8 cellular contexts compared by ENCODE assay signal in the genomic region with DNA sequence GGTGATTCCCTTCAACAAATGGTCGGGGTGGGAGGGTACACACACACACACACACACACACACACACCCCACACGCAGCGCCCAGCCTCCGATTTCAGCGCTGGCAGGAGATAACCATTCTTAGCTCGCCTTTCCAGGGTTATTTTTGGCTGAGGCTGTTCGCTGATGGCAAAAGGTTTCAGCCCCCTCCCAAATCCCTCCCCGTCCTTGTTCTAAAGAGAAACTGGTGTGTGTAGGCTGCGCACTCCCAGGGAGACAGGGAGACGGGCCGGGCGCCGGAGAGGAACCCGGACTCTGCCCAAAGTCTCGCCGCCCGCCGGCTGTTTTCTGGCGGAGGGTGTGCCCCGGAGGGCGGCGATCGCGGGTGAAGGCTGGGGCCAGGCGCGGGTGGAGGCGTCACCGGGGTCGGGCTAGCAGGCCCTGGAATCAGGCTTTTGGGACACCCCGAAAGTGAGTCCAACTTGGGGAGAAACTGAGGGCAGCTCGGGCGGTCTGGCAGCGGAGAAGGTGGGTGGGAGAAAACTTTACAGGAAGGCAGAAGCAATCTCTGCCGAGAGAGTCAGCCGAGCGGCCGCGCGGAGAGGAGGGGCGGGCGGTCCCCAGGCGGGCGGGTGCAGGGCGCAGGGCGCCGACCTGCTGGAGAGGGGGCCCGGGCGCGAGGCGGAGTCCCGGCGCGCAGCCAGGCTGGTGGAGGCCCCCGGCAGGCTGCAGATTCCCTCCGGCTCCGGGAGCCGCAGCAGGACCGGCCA. TPM values are rescaled to one million over a fixed set of nuclear protein-coding genes. Genes with fewer than 3 reads are reported as not detected.
A peak's percentile ranks its signal among the peaks of the same experiment; 100 is the strongest.
DNase-seq lines count a peak whose midpoint lies in the region; ATAC-seq, FAIRE-seq and TF ChIP-seq lines count a peak whose summit lies in the region.
"Not testable (repeated sequence)": the region's sequence is repeated elsewhere in the genome, so short reads cannot be mapped to it uniquely, and the experiment has no call there.

A gene (plus strand): TSS at position 242 of the 749 bp plus-strand sequence. CDS start 517 bp downstream, outside the sequence.

- not testable (repeated sequence) for H3K27ac ChIP-seq in HCT116 (ENCODE audit: low read depth, low read length); GM12878 (ENCODE audit: control insufficient read depth, insufficient read depth); liver (ENCODE audit: low read depth in 1 of 2, low read length in 2 of 2); trophoblast cell (ENCODE audit: low read depth, low read length)
- peak within 1 kb of the TSS; percentile 78 to 93 (median 84) for H3K27ac ChIP-seq in transverse colon

- POLR2A ChIA-PET in HCT116 (lab: Charles Lee); GM12878 (lab: Charles Lee): not testable (repeated sequence)

- H3K23ac ChIP-seq in trophoblast cell (ENCODE audit: low read length): not testable (repeated sequence)

- H3K14ac ChIP-seq in trophoblast cell (ENCODE audit: low read length): not testable (repeated sequence)

- not testable (repeated sequence) for H2BK5ac ChIP-seq in trophoblast cell (ENCODE audit: low read depth, low read length, poor library complexity)

- not testable (repeated sequence) for TF ChIP-seq CTCF in HCT116 (IDR thresholded peaks at IDR 0.05 in 2 of 3, conservative IDR thresholded peaks at IDR 0.05 in 1 of 3; ENCODE audit: borderline replicate concordance in 1 of 3, insufficient read depth in 1 of 3, low read depth in 2 of 3, low read length in 2 of 3); GM12878 (IDR thresholded peaks at IDR 0.05 in 2 of 3, conservative IDR thresholded peaks at IDR 0.05 in 1 of 3; ENCODE audit: control insufficient read depth in 2 of 3, extremely low read depth in 1 of 3, insufficient read depth in 1 of 3, low read depth in 3 of 3, low read length in 3 of 3); fibroblast of the aortic adventitia (IDR thresholded peaks at IDR 0.05; ENCODE audit: insufficient read depth, low read length); liver (IDR thresholded peaks at IDR 0.05; ENCODE audit: low read depth, low read length, missing input control); transverse colon (IDR thresholded peaks at IDR 0.05)

- H3K4me3 Mint-ChIP-seq in T-helper 1 cell treated with Interleukin-12 subunit alpha and Interleukin-12 subunit beta and Interleukin-4 antibody, amounts not matched to agents 30 μg/mL and 1 μg/mL, for 36 hours: peak within 1 kb of the TSS; percentile 69

- H4K20me1 ChIP-seq in HCT116 (ENCODE audit: insufficient read depth); GM12878 (ENCODE audit: control insufficient read depth, insufficient read depth): not testable (repeated sequence)

- not testable (repeated sequence) for H3K18ac ChIP-seq in trophoblast cell (ENCODE audit: low read length)

- H3K9me3 Mint-ChIP-seq in T-helper 1 cell treated with Interleukin-12 subunit alpha and Interleukin-12 subunit beta and Interleukin-4 antibody, amounts not matched to agents 30 μg/mL and 1 μg/mL, for 36 hours: not testable (repeated sequence)

- H2AK5ac ChIP-seq in trophoblast cell (ENCODE audit: low read length): not testable (repeated sequence)

- not testable (repeated sequence) for H3K36me3 ChIP-seq in HCT116 (ENCODE audit: control insufficient read depth in 1 of 2, insufficient read depth in 2 of 2, low read length in 2 of 2); GM12878 (ENCODE audit: control insufficient read depth in 2 of 2, insufficient read depth in 2 of 2, low read length in 1 of 2); liver (ENCODE audit: control insufficient read depth in 4 of 4, insufficient read depth in 3 of 4, low read depth in 1 of 4, low read length in 3 of 4); trophoblast cell (ENCODE audit: control insufficient read depth in 1 of 2, insufficient read depth in 2 of 2, low read length in 2 of 2); transverse colon

- not testable (repeated sequence) for H3K27ac Mint-ChIP-seq in T-helper 1 cell treated with Interleukin-12 subunit alpha and Interleukin-12 subunit beta and Interleukin-4 antibody, amounts not matched to agents 30 μg/mL and 1 μg/mL, for 36 hours

- H2BK12ac ChIP-seq in trophoblast cell (ENCODE audit: low read length): not testable (repeated sequence)

- CTCF ChIA-PET in HCT116 (lab: Charles Lee); GM12878 (lab: Yijun Ruan, JAX): not testable (repeated sequence)

- peak within 1 kb of the TSS; percentile 66 for H2BK120ac ChIP-seq in trophoblast cell (ENCODE audit: insufficient read depth, low read length, poor library complexity)

- TF ChIP-seq POLR2A in HCT116 (IDR thresholded peaks at IDR 0.05; ENCODE audit: borderline replicate concordance, extremely low read depth, insufficient read depth, insufficient read length); GM12878 (IDR thresholded peaks at IDR 0.05; ENCODE audit: low read depth, low read length): not testable (repeated sequence)
- TF ChIP-seq POLR2A in transverse colon (IDR thresholded peaks at IDR 0.05): peak; percentile 43

- in situ Hi-C loops in GM12878 (cut with MboI): loop anchor here (25.0 kb wide), 1 partner anchor 206 kb away; no protein-coding TSS in a partner anchor
- in situ Hi-C loops in transverse colon (cut with MboI; ENCODE audit: low pct_ligation_motif_present in 1 of 4, low pct_unique_long_range_greater_than_20kb in 1 of 4, low sequenced_read_pairs in 3 of 4): not testable (repeated sequence)

- intact Hi-C loops in HCT116 (cut with micrococcal nuclease); GM12878 (cut with micrococcal nuclease; ENCODE audit: unreplicated experiment); transverse colon (cut with DNase I; ENCODE audit: low total_unique reads): not testable (repeated sequence)

- H3K9me3 ChIP-seq in HCT116 (ENCODE audit: control insufficient read depth in 1 of 2, insufficient read depth in 1 of 2, low read depth in 1 of 2, low read length in 2 of 2); GM12878 (replicated peaks; ENCODE audit: control insufficient read depth, insufficient read depth, low read length); liver (ENCODE audit: control insufficient read depth in 4 of 4, low read length in 3 of 4); trophoblast cell (ENCODE audit: insufficient read depth, low read depth, low read length); transverse colon: not testable (repeated sequence)

- not testable (repeated sequence) for BruUV-seq in HCT116 (replicated peaks; lab: Mats Ljungman, UMichigan); GM12878 (replicated peaks; lab: Mats Ljungman, UMichigan)

- H3K79me2 ChIP-seq in HCT116 (ENCODE audit: insufficient read depth, low read length); GM12878 (ENCODE audit: control insufficient read depth, insufficient read depth, low read length); trophoblast cell (ENCODE audit: control insufficient read depth, insufficient read depth, low read length, poor library complexity): not testable (repeated sequence)

- not testable (repeated sequence) for H4K12ac ChIP-seq in trophoblast cell (ENCODE audit: low read depth, low read length)

- not testable (repeated sequence) for TF ChIP-seq EP300 in GM12878 (IDR thresholded peaks at IDR 0.05; ENCODE audit: borderline replicate concordance in 1 of 2, control insufficient read depth in 1 of 2, low read depth in 2 of 2, low read length in 2 of 2); transverse colon (IDR thresholded peaks at IDR 0.05; ENCODE audit: low read depth)

- not testable (repeated sequence) for TF ChIP-seq RAD21 in HCT116 (IDR thresholded peaks at IDR 0.05; ENCODE audit: low read depth); GM12878 (IDR thresholded peaks at IDR 0.05; ENCODE audit: insufficient read depth, low read depth, low read length); liver (IDR thresholded peaks at IDR 0.05)

- not testable (repeated sequence) for FAIRE-seq in GM12878 (lab: Jason Lieb, UNC)

- not testable (repeated sequence) for H3K4me1 Mint-ChIP-seq in T-helper 1 cell treated with Interleukin-12 subunit alpha and Interleukin-12 subunit beta and Interleukin-4 antibody, amounts not matched to agents 30 μg/mL and 1 μg/mL, for 36 hours (ENCODE audit: low read depth)

- not testable (repeated sequence) for H3K36me3 Mint-ChIP-seq in T-helper 1 cell treated with Interleukin-12 subunit alpha and Interleukin-12 subunit beta and Interleukin-4 antibody, amounts not matched to agents 30 μg/mL and 1 μg/mL, for 36 hours (ENCODE audit: low read depth)

- WGBS in GM12878 (ENCODE audit: insufficient coverage, insufficient replicate concordance, low lambda C conversion rate, missing lambda C conversion rate): 13% methylated on average over 33 of the region's 58 CpGs
- 2% methylated on average over 58 of the region's 58 CpGs for WGBS in liver
- no CpG with 5 or more reads among the region's 58 CpGs for WGBS in trophoblast cell (ENCODE audit: extremely low coverage, insufficient coverage, insufficient read length)
- WGBS in transverse colon (ENCODE audit: low coverage in 1 of 2), 2 donors: 2% methylated on average over 41 of the region's 58 CpGs; no CpG with 5 or more reads in 1 of the 2 donors

- not testable (repeated sequence) for H2AFZ ChIP-seq in HCT116 (ENCODE audit: low read depth, low read length, poor library complexity, severe bottlenecking); GM12878 (ENCODE audit: control insufficient read depth, low read depth, low read length)
- peak within 1 kb of the TSS; percentile 63 for H2AFZ ChIP-seq in trophoblast cell (ENCODE audit: insufficient read depth, low read length, poor library complexity)

- H3K4ac ChIP-seq in trophoblast cell (ENCODE audit: low read depth, low read length): not testable (repeated sequence)

- H3K79me1 ChIP-seq in trophoblast cell (ENCODE audit: low read length): not testable (repeated sequence)

- H3K4me2 ChIP-seq in HCT116 (ENCODE audit: low read length): not testable (repeated sequence)
- H3K4me2 ChIP-seq in GM12878 (ENCODE audit: control insufficient read depth, insufficient read depth) (peak within 1 kb of the TSS; percentile 64), trophoblast cell (ENCODE audit: low read length) (peak within 1 kb of the TSS; percentile 83)

- RAD21 ChIA-PET in HCT116 (lab: Charles Lee; ENCODE audit: low non-redundant PET in 1 of 2, low total read pairs in 2 of 2, uncharacterized antibody in 2 of 2, unreplicated experiment in 2 of 2); GM12878 (lab: Charles Lee; ENCODE audit: unreplicated experiment): not testable (repeated sequence)

- peak within 1 kb of the TSS; percentile 47 for H4K8ac ChIP-seq in trophoblast cell (ENCODE audit: low read depth, low read length)

- ATAC-seq in HCT116 (peak; percentile 73), GM12878 (peak; percentile 92)

- peaks cover 41% of the 10 kb centered on the region for H3K27me3 Mint-ChIP-seq in T-helper 1 cell treated with Interleukin-12 subunit alpha and Interleukin-12 subunit beta and Interleukin-4 antibody, amounts not matched to agents 30 μg/mL and 1 μg/mL, for 36 hours (ENCODE audit: low read depth)

- SMC1A ChIA-PET in GM12878 (lab: Charles Lee; ENCODE audit: uncharacterized antibody, unreplicated experiment): not testable (repeated sequence)

- not testable (repeated sequence) for H3K9me2 ChIP-seq in HCT116 (ENCODE audit: insufficient read depth)

- not testable (repeated sequence) for H3K4me1 ChIP-seq in HCT116 (ENCODE audit: control insufficient read depth in 1 of 2, insufficient read depth in 2 of 2, low read length in 2 of 2); GM12878 (ENCODE audit: control insufficient read depth, insufficient read depth, low read length); liver (ENCODE audit: control insufficient read depth in 4 of 4, insufficient read depth in 4 of 4, low read length in 3 of 4); trophoblast cell (ENCODE audit: control insufficient read depth in 1 of 2, insufficient read depth in 2 of 2, low read length in 2 of 2); transverse colon

- H4K91ac ChIP-seq in trophoblast cell (ENCODE audit: low read depth, low read length): peak within 1 kb of the TSS; percentile 35

- H3K4me3 ChIP-seq in HCT116 (replicated peaks in 1 of 2; ENCODE audit: low read depth in 1 of 2, low read length in 2 of 2): not testable (repeated sequence)
- H3K4me3 ChIP-seq in GM12878 (0 out of 2 replicates have a peak within 1 kb of the TSS, but pooled peaks have one; percentile 36), fibroblast of the aortic adventitia (ENCODE audit: low read depth, low read length) (peak within 1 kb of the TSS; percentile 58), liver (ENCODE audit: low read depth in 1 of 3, low read length in 3 of 3) (peak within 1 kb of the TSS in 2 of 3 donors; percentile 26 to 51), trophoblast cell (ENCODE audit: low read depth, low read length) (peak within 1 kb of the TSS; percentile 63), transverse colon (peak within 1 kb of the TSS; percentile 52 to 77 (median 70))

- H3K9ac ChIP-seq in HCT116 (ENCODE audit: low read length); GM12878 (ENCODE audit: control insufficient read depth, insufficient read depth, low read length); liver (ENCODE audit: low read depth in 1 of 2, low read length in 2 of 2); trophoblast cell (ENCODE audit: low read length): not testable (repeated sequence)

- DNase-seq in EH (ENCODE audit: low read depth): peak; percentile 10
- DNase-seq in HCT116 (ENCODE audit: low read depth, low spot score); GM12878 (ENCODE audit: low read depth, low spot score): not testable (repeated sequence)
- peak; percentile 4 for DNase-seq in fibroblast of the aortic adventitia (ENCODE audit: low read depth)
- peak in 1 of 2 donors; percentile 15 for DNase-seq in trophoblast cell
- peak; percentile 33 for DNase-seq in transverse colon

- H3K27me3 ChIP-seq in HCT116 (ENCODE audit: insufficient read depth, low read length); GM12878 (replicated peaks in 1 of 2; ENCODE audit: control insufficient read depth in 2 of 2, insufficient read depth in 2 of 2, low read length in 1 of 2); liver (ENCODE audit: control insufficient read depth in 4 of 4, insufficient read depth in 4 of 4, low read length in 3 of 4): not testable (repeated sequence)
- H3K27me3 ChIP-seq in trophoblast cell (ENCODE audit: insufficient read depth, low read length) (peaks cover 11% of the 10 kb centered on the region), transverse colon (peaks cover 12% of the 10 kb centered on the region)

RNA-seq across cellular contexts. Expression of the gene that starts here (rescaled TPM):
- total RNA-seq in HCT116 (2021; ENCODE audit: unreplicated experiment) (0.15 TPM), GM12878 (2014; rRNA removed) (not detected in 2 replicates), GM12878 (2014; rRNA removed; fragmentation: Illumina TruSeq; extraction: Trizol) (not detected in 2 replicates), GM12878 (2021) (0.19 and 0.28 TPM in 2 replicates), fibroblast of the aortic adventitia (ENCODE audit: low replicate concordance) (8.0 and 13.5 TPM in 2 replicates), liver (1 to 10 TPM; 2.1 to 8.5 TPM), transverse colon (10 to 100 TPM; 78.2 to 94.9 (median 89.4) TPM)
- polyA plus RNA-seq in HCT116 (2012): 0.17 TPM in 1 of 2 replicates, not detected in the other
- total RNA-seq in GM12878 (2013; cell fraction: nucleolus; rRNA removed): 5.2 and 5.9 TPM in 2 replicates
- not detected for polyA plus RNA-seq in GM12878 (2011; ENCODE audit: low read depth)
- polyA plus RNA-seq in GM12878 (2011; rRNA removed) (0.73 and 1.1 TPM in 2 replicates), GM12878 (2014; fragmentation: Illumina TruSeq; extraction: Trizol) (not detected in 2 replicates), GM12878 (2014; fragmentation: Nextera tagmentation; extraction: Ambion mirVana) (not detected), GM12878 (2014; rRNA removed) (not detected in 2 replicates), GM12878 (2016; fragmentation: Nextera tagmentation; extraction: Ambion mirVana) (not detected), liver (1 to 10 TPM in 1 of 2 donors, under 1 TPM in 1; 0.63 to 2.2 TPM)
- 0.13 and 0.33 TPM in 2 replicates for polyA plus RNA-seq in GM12878 (2011; cell fraction: cytosol; rRNA removed)
- 1.2 and 1.8 TPM in 2 replicates for polyA plus RNA-seq in GM12878 (2011; cell fraction: nucleus; rRNA removed)
- polyA plus RNA-seq in GM12878 (2012): not detected in 2 replicates
- 2.1 and 2.4 TPM in 2 replicates for polyA minus RNA-seq in GM12878 (2011; rRNA and poly(A)+ RNA removed)
- polyA minus RNA-seq in GM12878 (2011; cell fraction: cytosol; rRNA and poly(A)+ RNA removed): not detected in 2 replicates
- polyA minus RNA-seq in GM12878 (2011; cell fraction: nucleus; rRNA and poly(A)+ RNA removed): 3.9 and 6.3 TPM in 2 replicates
- polyA plus RNA-seq in trophoblast cell (2013): 3.1 and 3.2 TPM in 2 replicates

Comparison
In these comparisons a context has a peak if more than half of its experiments do, and no peak if none do; other contexts are left out.
1. Peak in ATAC-seq in HCT116; RNA of the gene not detected or under 1 TPM.